21 cellular contexts compared by ENCODE assay signal in the genomic region with DNA sequence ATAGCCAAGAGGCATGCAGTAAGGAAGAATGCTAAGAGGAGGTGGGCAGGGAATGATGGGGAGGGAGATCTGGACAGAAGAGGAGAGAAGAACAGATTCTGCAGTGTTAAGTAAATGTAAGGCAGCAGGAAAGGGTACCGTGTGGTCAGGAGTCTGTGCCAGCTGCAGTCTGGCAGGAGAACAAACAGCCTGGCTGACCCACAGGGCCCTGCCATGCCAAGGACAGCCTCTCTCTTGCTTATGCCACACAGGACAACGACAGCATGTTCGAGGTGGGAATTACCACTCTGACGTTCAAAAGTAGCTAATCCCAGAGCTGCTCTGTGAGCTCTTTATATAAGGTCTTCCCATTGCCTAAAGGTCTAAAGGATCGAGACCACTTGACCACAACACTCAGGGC. TPM values are rescaled to one million over a fixed set of nuclear protein-coding genes. Genes with fewer than 3 reads are reported as not detected.
DNase-seq lines count a peak whose midpoint lies in the region; ATAC-seq, FAIRE-seq and TF ChIP-seq lines count a peak whose summit lies in the region.
"Had no signal": no experiment of that assay in that cellular context is flagged by ENCODE, and none has a peak within 500 bp of the region (broad histone marks: within the 10 kb centered on the region; RNA-seq: fewer than 3 reads in every experiment).

No MANE protein-coding gene starts in this region.

- 46% methylated on average over 5 of the region's 5 CpGs for WGBS in liver
- WGBS in HepG2 (ENCODE audit: low lambda C conversion rate): 82% methylated on average over 2 of the region's 5 CpGs
- 15 to 52% (median 29%) methylated on average over 5 of the region's 5 CpGs for WGBS in psoas muscle, 3 donors

- ATAC-seq in HepG2 (no peak), left cardiac atrium (peak; percentile 59 to 80), psoas muscle (peak; percentile 68 to 80 (median 74))
- ATAC-seq in activated T-cell treated with anti-CD3 and anti-CD28 coated beads, Interleukin-2, amount 50 U/mL, for 4 hours: no peak
- ATAC-seq: activated CD4-positive, alpha-beta T cell treated with anti-CD3 and anti-CD28 coated beads for 36 hours had no signal

- no peak overlapping the region for H3K27ac ChIP-seq in liver (ENCODE audit: low read depth in 1 of 2, low read length in 2 of 2)
- H3K27ac ChIP-seq in HepG2 (ENCODE audit: extremely low read length, insufficient read depth, low read length): no peak overlapping the region
- peak overlapping the region; percentile 80 for H3K27ac ChIP-seq in psoas muscle

- no peak overlapping the region for H3K4me2 ChIP-seq in HepG2 (ENCODE audit: low read depth, low read length)

- no peak for TF ChIP-seq EP300 in HepG2 (IDR thresholded peaks at IDR 0.05; ENCODE audit: low read depth in 2 of 2, low read length in 2 of 2)
- no peak for TF ChIP-seq EP300 in HepG2 (CRISPR knock-in tag; IDR thresholded peaks at IDR 0.05; ENCODE audit: borderline replicate concordance)

- no peak for TF ChIP-seq POLR2A in HepG2 (IDR thresholded peaks at IDR 0.05; ENCODE audit: insufficient read depth in 1 of 2, low read depth in 2 of 2, low read length in 2 of 2)

- TF ChIP-seq CTCF in liver (IDR thresholded peaks at IDR 0.05; ENCODE audit: low read depth, low read length, missing input control): no peak
- TF ChIP-seq CTCF in HepG2 (CRISPR knock-in tag; IDR thresholded peaks at IDR 0.05): no peak
- TF ChIP-seq CTCF in psoas muscle (IDR thresholded peaks at IDR 0.05): no peak

- no peak overlapping the region for H3K4me3 Mint-ChIP-seq in activated T-cell treated with anti-CD3 and anti-CD28 coated beads, Interleukin-2, amount 50 U/mL, for 4 hours
- H3K4me3 Mint-ChIP-seq: activated CD4-positive, alpha-beta T cell treated with anti-CD3 and anti-CD28 coated beads for 36 hours; mesothelial cell of epicardium; nephron progenitor cell had no signal

- H3K4me1 ChIP-seq in liver (ENCODE audit: control insufficient read depth in 4 of 4, insufficient read depth in 4 of 4, low read length in 3 of 4): peaks cover 1 to 36% (median 21%) of the 10 kb centered on the region in 4 donors
- H3K4me1 ChIP-seq in HepG2 (ENCODE audit: insufficient read depth, low read length): peaks cover 36% of the 10 kb centered on the region
- peaks cover 96% of the 10 kb centered on the region for H3K4me1 ChIP-seq in psoas muscle

- no peak overlapping the region for H2AFZ ChIP-seq in HepG2 (ENCODE audit: low read length)

- CTCF ChIA-PET in HepG2 (lab: Yijun Ruan, JAX; ENCODE audit: low intra/inter-chr PET ratio, low total read pairs): no interaction called here

- H3K4me3 ChIP-seq in liver (ENCODE audit: low read depth in 1 of 3, low read length in 3 of 3) (no peak overlapping the region), HepG2 (replicated peaks in 1 of 3; ENCODE audit: insufficient read depth in 1 of 3, low read depth in 2 of 3, low read length in 3 of 3) (no peak overlapping the region), psoas muscle (no peak overlapping the region)
- H3K4me3 ChIP-seq: spleen had no signal

- peaks cover 42% of the 10 kb centered on the region for H3K4me1 Mint-ChIP-seq in activated T-cell treated with anti-CD3 and anti-CD28 coated beads, Interleukin-2, amount 50 U/mL, for 4 hours (ENCODE audit: low read depth)

- in situ Hi-C loops in HepG2 (cut with HindIII; ENCODE audit: extremely low pct_ligation_motif_present, low pct_unique_long_range_greater_than_20kb): no loop called here

- POLR2A ChIA-PET in HepG2 (lab: Yijun Ruan, JAX): no interaction called here

- intact Hi-C loops in HepG2 (cut with micrococcal nuclease; ENCODE audit: unreplicated experiment): no loop called here
- intact Hi-C loops in left cardiac atrium (cut with DNase I): no loop called here
- intact Hi-C loops in psoas muscle (cut with DNase I): loop anchor here in 1 of 2 donors (5.0 kb wide), 1 partner anchor 33 kb away; no protein-coding TSS in a partner anchor

- peak; percentile 29 to 57 for TF ChIP-seq RAD21 in liver (IDR thresholded peaks at IDR 0.05)
- TF ChIP-seq RAD21 in HepG2 (CRISPR knock-in tag; IDR thresholded peaks at IDR 0.05): no peak

- no peaks in the 10 kb centered on the region for H3K36me3 Mint-ChIP-seq in activated T-cell treated with anti-CD3 and anti-CD28 coated beads, Interleukin-2, amount 50 U/mL, for 4 hours (ENCODE audit: insufficient read depth)
- H3K36me3 Mint-ChIP-seq: mesothelial cell of epicardium had no signal

- H3K27me3 Mint-ChIP-seq in activated T-cell treated with anti-CD3 and anti-CD28 coated beads, Interleukin-2, amount 50 U/mL, for 4 hours (ENCODE audit: low read depth): no peaks in the 10 kb centered on the region
- H3K27me3 Mint-ChIP-seq: activated CD4-positive, alpha-beta T cell treated with anti-CD3 and anti-CD28 coated beads for 36 hours had no signal

- no peaks in the 10 kb centered on the region for H4K20me1 ChIP-seq in HepG2 (ENCODE audit: insufficient read depth, low read length)

- DNase-seq in HepG2 (ENCODE audit: low spot score): no peak
- DNase-seq in left cardiac atrium: peak; percentile 53
- peak; percentile 67 to 88 for DNase-seq in psoas muscle
- DNase-seq in NCI-H1417 treated with DMSO at 0.1 percent for 48 hours (lab: John Stamatoyannopoulos, UW): no peak
- no peak for DNase-seq in NCI-H226
- no peak for DNase-seq in pons (ENCODE audit: low spot score)
- no peak for DNase-seq in activated T-cell treated with anti-CD3 and anti-CD28 coated beads, Interleukin-2, amount 50 U/mL, for 4 hours
- DNase-seq: activated CD4-positive, alpha-beta T cell treated with anti-CD3 and anti-CD28 coated beads for 36 hours; activated effector memory CD4-positive, alpha-beta T cell treated with Interleukin-2 at 50 U/mL for 16 hours; GF-D8; islet precursor cell; NCI-H1417; NCI-H2107; NCI-H524 treated with DMSO at 0.1 percent for 48 hours; nephron progenitor cell; SIG-M5; spleen; stimulated activated CD4-positive, alpha-beta T cell treated with anti-CD3 and anti-CD28 coated beads, Interleukin-4, amount 100 ng/mL, for 24 hours had no signal

- BruUV-seq in HepG2 (replicated peaks; lab: Mats Ljungman, UMichigan): no TSS peak

- H3K9ac ChIP-seq in liver (ENCODE audit: low read depth in 1 of 2, low read length in 2 of 2): no peak overlapping the region
- H3K9ac ChIP-seq in HepG2 (ENCODE audit: insufficient read depth, low read depth, low read length): no peak overlapping the region

- H3K36me3 ChIP-seq in liver (ENCODE audit: control insufficient read depth in 4 of 4, insufficient read depth in 3 of 4, low read depth in 1 of 4, low read length in 3 of 4) (no peaks in the 10 kb centered on the region), HepG2 (replicated peaks in 1 of 2; ENCODE audit: control insufficient read depth in 1 of 2, insufficient read depth in 2 of 2, low read length in 2 of 2) (no peaks in the 10 kb centered on the region), psoas muscle (ENCODE audit: insufficient read depth in 1 of 2, low read depth in 1 of 2) (no peaks in the 10 kb centered on the region)

- H3K27me3 ChIP-seq in liver (ENCODE audit: control insufficient read depth in 4 of 4, insufficient read depth in 4 of 4, low read length in 3 of 4): no peaks in the 10 kb centered on the region
- H3K27me3 ChIP-seq in HepG2 (ENCODE audit: control insufficient read depth in 1 of 2, insufficient read depth in 2 of 2, low read length in 2 of 2): peaks cover 0 to 4% of the 10 kb centered on the region in 2 experiments; a peak in 2 of 5 replicates
- no peaks in the 10 kb centered on the region for H3K27me3 ChIP-seq in psoas muscle (ENCODE audit: insufficient read depth in 3 of 3, low read length in 2 of 3)
- H3K27me3 ChIP-seq: spleen had no signal

- H3K79me2 ChIP-seq in HepG2 (ENCODE audit: insufficient read depth, low read length): no peaks in the 10 kb centered on the region

- no peaks in the 10 kb centered on the region for H3K9me3 Mint-ChIP-seq in activated T-cell treated with anti-CD3 and anti-CD28 coated beads, Interleukin-2, amount 50 U/mL, for 4 hours
- H3K9me3 Mint-ChIP-seq: mesothelial cell of epicardium, nephron progenitor cell had no signal

- FAIRE-seq in HepG2 (lab: Jason Lieb, UNC): no peak
- FAIRE-seq: bronchial epithelial cell had no signal

- no peaks in the 10 kb centered on the region for H3K9me3 ChIP-seq in liver (ENCODE audit: control insufficient read depth in 4 of 4, low read length in 3 of 4)
- no peaks in the 10 kb centered on the region for H3K9me3 ChIP-seq in HepG2 (ENCODE audit: low read length)
- H3K9me3 ChIP-seq in psoas muscle: no peaks in the 10 kb centered on the region
- H3K9me3 ChIP-seq: spleen had no signal

TF ChIP-seq in liver, 16 proteins besides CTCF, POLR2A, EP300 and RAD21 (continues in another document):
- peak; percentile 57 for TF ChIP-seq YY1 (IDR thresholded peaks at IDR 0.05)

RNA-seq across cellular contexts. Expression of a gene that starts 31.3 kb away (rescaled TPM):
- 1 to 10 TPM; 1.1 to 3.6 TPM for total RNA-seq in liver
- polyA plus RNA-seq in liver: 1 to 10 TPM; 1.0 to 1.1 TPM
- total RNA-seq in HepG2 (2016; rRNA removed; fragmentation: Illumina TruSeq; extraction: Trizol): 0.14 and 0.33 TPM in 2 replicates
- total RNA-seq in HepG2 (2016; cell fraction: cytosol; rRNA removed; fragmentation: Illumina TruSeq; extraction: Trizol; ENCODE audit: low read depth): not detected in 2 replicates
- total RNA-seq in HepG2 (2016; cell fraction: insoluble cytoplasmic fraction; rRNA removed; fragmentation: Illumina TruSeq; extraction: Trizol): 0.09 TPM in 1 of 2 replicates, not detected in the other
- not detected in 2 replicates for total RNA-seq in HepG2 (2016; cell fraction: membrane; rRNA removed; fragmentation: Illumina TruSeq; extraction: Trizol)
- not detected in 2 replicates for total RNA-seq in HepG2 (2016; cell fraction: nucleus; rRNA removed; fragmentation: Illumina TruSeq; extraction: Trizol)
- polyA plus RNA-seq in HepG2 (2011; rRNA removed): 0.63 and 1.3 TPM in 2 replicates
- 0.43 and 1.0 TPM in 2 replicates for polyA plus RNA-seq in HepG2 (2011; cell fraction: cytosol; rRNA removed)
- 1.5 and 4.0 TPM in 2 replicates for polyA plus RNA-seq in HepG2 (2011; cell fraction: nucleus; rRNA removed)
- polyA plus RNA-seq in HepG2 (2012): 1.0 and 1.1 TPM in 2 replicates
- polyA plus RNA-seq in HepG2 (2016; cell fraction: cytosol; fragmentation: Illumina TruSeq; extraction: Trizol; ENCODE audit: low read depth): not detected in 2 replicates
- 0.14 TPM in 1 of 2 replicates, not detected in the other for polyA plus RNA-seq in HepG2 (2016; cell fraction: insoluble cytoplasmic fraction; fragmentation: Illumina TruSeq; extraction: Trizol; ENCODE audit: low read depth)
- not detected in 2 replicates for polyA plus RNA-seq in HepG2 (2016; cell fraction: membrane; fragmentation: Illumina TruSeq; extraction: Trizol; ENCODE audit: low read depth)
- 0.13 and 0.64 TPM in 2 replicates for polyA plus RNA-seq in HepG2 (2016; cell fraction: nucleus; fragmentation: Illumina TruSeq; extraction: Trizol; ENCODE audit: insufficient read depth, low read depth)
- 0.74 and 9.0 TPM in 2 replicates for polyA minus RNA-seq in HepG2 (2011; rRNA and poly(A)+ RNA removed; ENCODE audit: low replicate concordance)
- 0.69 and 0.97 TPM in 2 replicates for polyA minus RNA-seq in HepG2 (2011; cell fraction: cytosol; rRNA and poly(A)+ RNA removed)
- 1.5 and 2.6 TPM in 2 replicates for polyA minus RNA-seq in HepG2 (2011; cell fraction: nucleus; rRNA and poly(A)+ RNA removed)
- total RNA-seq in left cardiac atrium: 10 to 100 TPM; 72.5 to 94.9 TPM
- 10 to 100 TPM; 44.3 to 65.6 (median 54.6) TPM for total RNA-seq in psoas muscle
- 10 to 100 TPM in 2 of 3 donors, 1 to 10 TPM in 1; 3.7 to 41.1 (median 13.4) TPM for polyA plus RNA-seq in psoas muscle
- total RNA-seq in activated T-cell treated with anti-CD3 and anti-CD28 coated beads, Interleukin-2, amount 50 U/mL, for 4 hours: 1 to 10 TPM in 1 of 3 donors, under 1 TPM in 2; 0.40 to 1.1 (median 0.71) TPM

Comparison
In these comparisons a context has a peak if more than half of its experiments do, and no peak if none do; other contexts are left out.
1. ATAC-seq: peak in left cardiac atrium (2 of 2) and psoas muscle (4 of 4); none in HepG2 (single experiment) and activated T-cell treated with anti-CD3 and anti-CD28 coated beads, Interleukin-2, amount 50 U/mL, for 4 hours (0 of 2).
2. DNase-seq: peak in left cardiac atrium (single experiment) and psoas muscle (2 of 2); none in HepG2 (single experiment), NCI-H1417 treated with DMSO at 0.1 percent for 48 hours (single experiment), NCI-H226 (single experiment), pons (single experiment) and activated T-cell treated with anti-CD3 and anti-CD28 coated beads, Interleukin-2, amount 50 U/mL, for 4 hours (single experiment).
3. RNA of a gene that starts 31.3 kb away (total RNA-seq): 72.5 to 94.9 TPM in left cardiac atrium and 44.3 to 65.6 TPM in psoas muscle; 1.1 to 3.6 TPM in liver, 0.40 to 1.1 TPM in activated T-cell treated with anti-CD3 and anti-CD28 coated beads, Interleukin-2, amount 50 U/mL, for 4 hours and 0.09 to 0.33 TPM in HepG2; every median in the first group is over 4 times any median in the second.